ENCODE assay signal across 8 cellular contexts in the genomic region with DNA sequence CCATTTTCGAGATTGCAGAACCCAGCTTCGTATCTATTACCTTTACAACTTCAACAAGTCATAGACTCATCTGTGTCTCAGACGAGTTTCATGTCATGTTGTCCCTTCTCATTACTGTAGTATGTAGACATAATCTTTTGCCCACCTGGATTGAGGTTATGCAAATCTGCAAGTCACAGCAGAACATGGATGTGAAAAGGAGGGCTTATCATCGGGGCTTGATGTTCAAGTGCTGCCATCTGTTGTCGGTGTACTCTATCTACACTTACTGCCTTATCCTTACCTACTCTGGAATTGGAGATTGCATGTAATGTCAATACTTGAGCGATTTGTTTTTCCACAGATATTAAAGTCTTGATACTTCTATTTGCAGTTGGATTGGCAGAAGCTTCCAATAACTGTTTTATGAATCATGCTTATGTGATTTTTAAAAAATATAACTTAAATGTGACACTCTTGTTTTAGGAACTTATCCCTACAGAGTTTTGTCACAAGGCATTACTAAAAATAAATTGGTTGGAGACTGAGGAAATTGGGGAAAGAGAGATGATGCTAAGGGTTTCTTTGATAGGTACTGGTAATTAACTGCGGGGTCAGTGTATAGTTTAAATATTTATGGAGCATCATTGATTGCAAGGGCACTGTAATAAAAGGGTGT. TPM values are rescaled to one million over a fixed set of nuclear protein-coding genes. Genes with fewer than 3 reads are reported as not detected.
DNase-seq lines count a peak whose midpoint lies in the region; ATAC-seq and TF ChIP-seq lines count a peak whose summit lies in the region.

No MANE protein-coding gene starts in this region.

- H3K27me3 Mint-ChIP-seq in T-cell = peaks cover 4 to 15% of the 10 kb centered on the region in 2 donors
- H3K27me3 Mint-ChIP-seq in chondrocyte (ENCODE audit: low read depth) = no peaks in the 10 kb centered on the region
- H3K27me3 Mint-ChIP-seq in type B pancreatic cell = no peaks in the 10 kb centered on the region

- no peak overlapping the region for H3K4me3 ChIP-seq in lung

- H3K36me3 Mint-ChIP-seq in T-cell (no peaks in the 10 kb centered on the region), chondrocyte (ENCODE audit: low read depth) (no peaks in the 10 kb centered on the region), type B pancreatic cell (peaks cover under 1% of the 10 kb centered on the region)

- POLR2A ChIA-PET in T-cell (lab: Charles Lee) = no interaction called here

- H3K9me3 Mint-ChIP-seq in T-cell = no peaks in the 10 kb centered on the region
- no peaks in the 10 kb centered on the region for H3K9me3 Mint-ChIP-seq in chondrocyte (ENCODE audit: low read depth)
- H3K9me3 Mint-ChIP-seq in type B pancreatic cell = no peaks in the 10 kb centered on the region

- H3K4me1 ChIP-seq in lung (ENCODE audit: control insufficient read depth in 2 of 2, insufficient read depth in 2 of 2, low read length in 2 of 2) = peaks cover under 1 to 1% of the 10 kb centered on the region in 2 donors

- H3K4me1 Mint-ChIP-seq in T-cell (peaks cover 20 to 27% (median 26%) of the 10 kb centered on the region in 3 donors), chondrocyte (ENCODE audit: low read depth) (peaks cover 18% of the 10 kb centered on the region), type B pancreatic cell (ENCODE audit: unreplicated experiment) (peaks cover 9% of the 10 kb centered on the region)

- no peak overlapping the region for H3K27ac ChIP-seq in lung (ENCODE audit: low read depth in 1 of 2, low read length in 1 of 2)

- TF ChIP-seq CTCF in chondrocyte (IDR thresholded peaks at IDR 0.05) = peak; percentile 90
- TF ChIP-seq CTCF in lung (IDR thresholded peaks at IDR 0.05; ENCODE audit: control extremely low read depth, extremely low read depth) = peak; percentile 47
- TF ChIP-seq CTCF in type B pancreatic cell (conservative IDR thresholded peaks at IDR 0.05) = peak; percentile 80

- H3K4me3 Mint-ChIP-seq in T-cell (no peak overlapping the region), chondrocyte (ENCODE audit: unreplicated experiment) (no peak overlapping the region), type B pancreatic cell (peak overlapping the region; percentile 77)

- no peaks in the 10 kb centered on the region for H3K9me3 ChIP-seq in lung (ENCODE audit: control insufficient read depth in 2 of 2, insufficient read depth in 1 of 2, low read length in 1 of 2)

- H3K27me3 ChIP-seq in lung (ENCODE audit: control insufficient read depth, insufficient read depth) = no peaks in the 10 kb centered on the region

- ATAC-seq in GM18873 (IDR thresholded peaks at IDR 0.05; ENCODE audit: low FRiP score, unreplicated experiment) (peak; percentile 61), HG03039 (IDR thresholded peaks at IDR 0.05; ENCODE audit: unreplicated experiment) (peak; percentile 38), T-cell (replicated peaks in 1 of 4) (peak in 1 of 4 experiments; percentile 18), lung (ENCODE audit: insufficient read depth, low FRiP score) (no peak)

- DNase-seq in COLO829 (ENCODE audit: low spot score) (peak; percentile 62), NCI-H146 treated with DMSO at 0.1 percent for 48 hours (lab: John Stamatoyannopoulos, UW; ENCODE audit: unreplicated experiment) (peak; percentile 56), T-cell (peak in 28 of 34 experiments; percentile 7 to 51 (median 32)), chondrocyte (ENCODE audit: low spot score) (no peak), lung (ENCODE audit: low spot score) (no peak), type B pancreatic cell (ENCODE audit: extremely low spot score, unreplicated experiment) (no peak)

- WGBS in lung, 2 donors = 30 to 31% methylated on average over 7 of the region's 7 CpGs

- H3K36me3 ChIP-seq in lung (ENCODE audit: control insufficient read depth in 2 of 2, insufficient read depth in 2 of 2, low read length in 2 of 2) = no peaks in the 10 kb centered on the region

- H3K27ac Mint-ChIP-seq in T-cell = no peak overlapping the region
- no peak overlapping the region for H3K27ac Mint-ChIP-seq in chondrocyte (ENCODE audit: unreplicated experiment)
- H3K27ac Mint-ChIP-seq in type B pancreatic cell = peak overlapping the region; percentile 49

- CTCF ChIA-PET in T-cell (lab: Charles Lee) = interaction anchor here (0.6 to 4.0 kb wide), 14 partner anchors 8 to 917 kb away, joined by 3 to 56 read pairs (median 4); no protein-coding TSS in a partner anchor

RNA-seq across cellular contexts. Expression of a gene that starts 3.0 kb away (rescaled TPM):
- total RNA-seq in T-cell = 10 to 100 TPM; 20.8 to 30.2 (median 27.5) TPM
- 34.6 to 52.4 TPM (median 35.1 TPM) in 3 replicates for total RNA-seq in chondrocyte
- total RNA-seq in lung = 10 to 100 TPM; 14.9 to 54.5 TPM
- 10 to 100 TPM; 11.4 to 13.8 TPM for polyA plus RNA-seq in lung
- 32.8 and 34.5 TPM in 2 replicates for total RNA-seq in type B pancreatic cell (ENCODE audit: low replicate concordance)

Comparison
In these comparisons a context has a peak if more than half of its experiments do, and no peak if none do; other contexts are left out.
1. DNase-seq: peak in COLO829 (single experiment), NCI-H146 treated with DMSO at 0.1 percent for 48 hours (single experiment) and T-cell (28 of 34); none in chondrocyte (single experiment), lung (single experiment) and type B pancreatic cell (single experiment).
2. Peak in every context shown above with its lines, with median percentiles within 50 percentile points of each other: CTCF ChIP-seq.